In the genomic region with DNA sequence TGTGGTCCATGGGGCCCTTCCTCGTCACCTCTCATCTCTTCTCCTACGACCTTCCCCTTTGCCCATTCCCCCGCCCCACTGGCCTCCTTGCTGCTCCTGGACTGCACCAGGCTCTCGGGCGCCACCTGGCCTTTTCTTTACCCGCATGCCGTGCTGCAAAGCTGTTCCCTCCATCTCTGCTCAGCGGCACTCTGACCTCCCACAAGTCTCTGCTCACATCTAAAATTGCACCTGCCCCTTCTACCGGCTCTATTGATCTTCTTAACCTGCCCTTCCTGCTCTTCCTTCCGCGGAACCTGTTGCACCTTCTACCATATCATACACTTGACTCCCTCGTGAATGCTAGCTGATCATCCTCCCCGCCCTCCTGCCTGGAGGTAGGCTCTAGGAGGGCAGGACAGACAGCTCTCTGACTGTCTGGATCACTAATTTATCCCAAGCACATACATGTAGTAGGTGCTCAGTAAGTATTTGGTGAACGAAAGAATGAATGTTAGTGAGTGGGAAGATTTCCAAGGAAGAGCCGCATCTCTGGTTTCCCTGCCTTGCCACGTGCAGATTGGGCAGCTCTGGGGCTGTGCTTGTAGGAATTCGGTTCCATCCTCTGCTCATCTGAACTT, we compare ENCODE assay signal across 19 cellular contexts. TPM values are rescaled to one million over a fixed set of nuclear protein-coding genes. Genes with fewer than 3 reads are reported as not detected.
A peak's percentile ranks its signal among the peaks of the same experiment; 100 is the strongest.
DNase-seq lines count a peak whose midpoint lies in the region; ATAC-seq, FAIRE-seq and TF ChIP-seq lines count a peak whose summit lies in the region.
"Had no signal": no experiment of that assay in that cellular context is flagged by ENCODE, and none has a peak within 500 bp of the region (broad histone marks: within the 10 kb centered on the region; RNA-seq: fewer than 3 reads in every experiment).

No MANE protein-coding gene starts in this region.

- no peak overlapping the region for H3K4ac ChIP-seq in neuronal stem cell (ENCODE audit: low read length)

- H3K18ac ChIP-seq in neuronal stem cell (ENCODE audit: low read length): peak overlapping the region; percentile 12

- no peaks in the 10 kb centered on the region for H3K79me1 ChIP-seq in neuronal stem cell (ENCODE audit: low read depth, low read length)

- RAD21 ChIA-PET in GM12878 (lab: Charles Lee; ENCODE audit: unreplicated experiment): no interaction called here

- peaks cover 0 to under 1% of the 10 kb centered on the region in 2 experiments; a peak in 3 of 4 replicates for H3K27me3 ChIP-seq in GM12878 (replicated peaks in 1 of 2; ENCODE audit: control insufficient read depth in 2 of 2, insufficient read depth in 2 of 2, low read length in 1 of 2)
- H3K27me3 ChIP-seq in neuronal stem cell (ENCODE audit: control insufficient read depth in 3 of 3, insufficient read depth in 3 of 3, low read depth in 1 of 3, low read length in 3 of 3): peaks cover 0 to 8% (median 2%) of the 10 kb centered on the region in 3 experiments
- H3K27me3 ChIP-seq: thyroid gland had no signal

- H3K4me1 ChIP-seq in GM12878 (ENCODE audit: control insufficient read depth, insufficient read depth, low read length): no peaks in the 10 kb centered on the region
- no peaks in the 10 kb centered on the region for H3K4me1 ChIP-seq in neuronal stem cell (ENCODE audit: control insufficient read depth in 2 of 2, insufficient read depth in 1 of 2, low read depth in 1 of 2, low read length in 2 of 2)
- H3K4me1 ChIP-seq: Caco-2 had no signal

- no peak overlapping the region for H3K4me3 ChIP-seq in GM12878
- no peak overlapping the region for H3K4me3 ChIP-seq in neuronal stem cell (ENCODE audit: low read length in 2 of 2)
- H3K4me3 ChIP-seq: thyroid gland had no signal

- no peak overlapping the region for H2BK5ac ChIP-seq in neuronal stem cell (ENCODE audit: low read length)

- no peak overlapping the region for H4K8ac ChIP-seq in neuronal stem cell (ENCODE audit: low read depth, low read length)

- no peak overlapping the region for H2AFZ ChIP-seq in GM12878 (ENCODE audit: control insufficient read depth, low read depth, low read length)
- no peak overlapping the region for H2AFZ ChIP-seq in neuronal stem cell (ENCODE audit: low read length)

- intact Hi-C loops in activated CD4-positive, alpha-beta memory T cell treated with anti-CD3 and anti-CD28 coated beads for 36 hours (cut with micrococcal nuclease): no loop called here
- intact Hi-C loops in GM12878 (cut with micrococcal nuclease; ENCODE audit: unreplicated experiment): no loop called here

- H3K9ac ChIP-seq in GM12878 (ENCODE audit: control insufficient read depth, insufficient read depth, low read length) (no peak overlapping the region), neuronal stem cell (ENCODE audit: low read depth, low read length, poor library complexity) (no peak overlapping the region)

- TF ChIP-seq POLR2A in GM12878 (IDR thresholded peaks at IDR 0.05; ENCODE audit: low read depth, low read length): no peak

- no peaks in the 10 kb centered on the region for H3K4me1 Mint-ChIP-seq in activated CD4-positive, alpha-beta memory T cell treated with anti-CD3 and anti-CD28 coated beads, Interleukin-2, amount 10 ng/mL, durations not matched to agents 7 days and 5 days
- no peaks in the 10 kb centered on the region for H3K4me1 Mint-ChIP-seq in activated CD4-positive, alpha-beta memory T cell treated with anti-CD3 and anti-CD28 coated beads for 36 hours (ENCODE audit: low read depth)
- H3K4me1 Mint-ChIP-seq in stimulated activated naive B cell treated with anti-CD40 and anti-IgM and Interleukin-4, amounts not matched to agents 10 μg/mL and 1 μg/mL and 100 μg/mL, for 72 hours: no peaks in the 10 kb centered on the region

- H4K20me1 ChIP-seq in GM12878 (ENCODE audit: control insufficient read depth, insufficient read depth): no peaks in the 10 kb centered on the region

- no peak overlapping the region for H2BK12ac ChIP-seq in neuronal stem cell (ENCODE audit: low read length)

- POLR2A ChIA-PET in activated CD4-positive, alpha-beta memory T cell treated with anti-CD3 and anti-CD28 coated beads, Interleukin-2, amount 10 ng/mL, durations not matched to agents 7 days and 5 days (lab: Charles Lee): no interaction called here
- POLR2A ChIA-PET in activated CD4-positive, alpha-beta memory T cell treated with anti-CD3 and anti-CD28 coated beads for 36 hours (lab: Charles Lee): no interaction called here
- POLR2A ChIA-PET in GM12878 (lab: Charles Lee): no interaction called here

- ATAC-seq in GM12878 (no peak), HG03571 (IDR thresholded peaks at IDR 0.05; ENCODE audit: unreplicated experiment) (no peak)
- ATAC-seq in stimulated activated naive B cell treated with anti-CD40 and anti-IgM and Interleukin-4, amounts not matched to agents 10 μg/mL and 1 μg/mL and 100 μg/mL, for 72 hours (replicated peaks): no peak

- H2BK120ac ChIP-seq in neuronal stem cell (ENCODE audit: low read depth, low read length): no peak overlapping the region

- no peaks in the 10 kb centered on the region for H3K36me3 Mint-ChIP-seq in activated CD4-positive, alpha-beta memory T cell treated with anti-CD3 and anti-CD28 coated beads, Interleukin-2, amount 10 ng/mL, durations not matched to agents 7 days and 5 days (ENCODE audit: low read depth)
- H3K36me3 Mint-ChIP-seq in activated CD4-positive, alpha-beta memory T cell treated with anti-CD3 and anti-CD28 coated beads for 36 hours: no peaks in the 10 kb centered on the region
- H3K36me3 Mint-ChIP-seq in stimulated activated naive B cell treated with anti-CD40 and anti-IgM and Interleukin-4, amounts not matched to agents 10 μg/mL and 1 μg/mL and 100 μg/mL, for 72 hours: no peaks in the 10 kb centered on the region

- no peak for FAIRE-seq in GM12878 (lab: Jason Lieb, UNC)
- FAIRE-seq: bronchial epithelial cell, endometrium had no signal

- TF ChIP-seq RAD21 in GM12878 (IDR thresholded peaks at IDR 0.05; ENCODE audit: insufficient read depth, low read depth, low read length): peak; percentile 26; the same call in 1 of the 2 replicates

- no peak overlapping the region for H4K91ac ChIP-seq in neuronal stem cell (ENCODE audit: low read depth, low read length, poor library complexity)

- no peak overlapping the region for H3K4me2 ChIP-seq in GM12878 (ENCODE audit: control insufficient read depth, insufficient read depth)
- no peak overlapping the region for H3K4me2 ChIP-seq in neuronal stem cell (ENCODE audit: insufficient read depth, low read length, poor library complexity, severe bottlenecking)

- in situ Hi-C loops in GM12878 (cut with MboI): no loop called here

- TF ChIP-seq CTCF in LNCAP (IDR thresholded peaks at IDR 0.05) (peak; percentile 42), GM12878 (IDR thresholded peaks at IDR 0.05 in 2 of 3, conservative IDR thresholded peaks at IDR 0.05 in 1 of 3; ENCODE audit: control insufficient read depth in 2 of 3, extremely low read depth in 1 of 3, insufficient read depth in 1 of 3, low read depth in 3 of 3, low read length in 3 of 3) (peak; percentile 19 to 29 (median 24); a peak in 4 of 6 replicates)

- no peaks in the 10 kb centered on the region for H3K9me3 Mint-ChIP-seq in activated CD4-positive, alpha-beta memory T cell treated with anti-CD3 and anti-CD28 coated beads, Interleukin-2, amount 10 ng/mL, durations not matched to agents 7 days and 5 days
- no peaks in the 10 kb centered on the region for H3K9me3 Mint-ChIP-seq in activated CD4-positive, alpha-beta memory T cell treated with anti-CD3 and anti-CD28 coated beads for 36 hours
- H3K9me3 Mint-ChIP-seq in stimulated activated naive B cell treated with anti-CD40 and anti-IgM and Interleukin-4, amounts not matched to agents 10 μg/mL and 1 μg/mL and 100 μg/mL, for 72 hours: no peaks in the 10 kb centered on the region

- peak; percentile 26 for DNase-seq in activated CD4-positive, alpha-beta memory T cell treated with anti-CD3 and anti-CD28 coated beads, Interleukin-2, amount 10 ng/mL, durations not matched to agents 7 days and 5 days
- DNase-seq in activated CD4-positive, alpha-beta memory T cell treated with anti-CD3 and anti-CD28 coated beads for 36 hours: no peak
- DNase-seq in GM12878 (ENCODE audit: low read depth, low spot score) (no peak), neuronal stem cell (ENCODE audit: low spot score) (no peak), NCI-H187 treated with DMSO at 0.1 percent for 48 hours (lab: John Stamatoyannopoulos, UW) (no peak)
- DNase-seq in stimulated activated naive B cell treated with anti-CD40 and anti-IgM and Interleukin-4, amounts not matched to agents 10 μg/mL and 1 μg/mL and 100 μg/mL, for 72 hours: no peak
- DNase-seq: activated gamma-delta T cell treated with Interleukin-2 at 50 U/mL for 16 hours, kidney glomerular epithelial cell, NCI-H1105, NCI-H524 treated with DMSO at 0.1 percent for 48 hours, SHP77, T-helper 9 cell, thyroid gland had no signal

- H3K9me3 ChIP-seq in GM12878 (replicated peaks; ENCODE audit: control insufficient read depth, insufficient read depth, low read length) (no peaks in the 10 kb centered on the region), neuronal stem cell (replicated peaks in 1 of 2; ENCODE audit: control insufficient read depth in 2 of 2, insufficient read depth in 1 of 2, low read depth in 1 of 2, low read length in 2 of 2) (no peaks in the 10 kb centered on the region)
- H3K9me3 ChIP-seq: Caco-2, thyroid gland had no signal

- peak overlapping the region; percentile 56 for H2BK15ac ChIP-seq in neuronal stem cell (ENCODE audit: low read length)

- H3K79me2 ChIP-seq in GM12878 (ENCODE audit: control insufficient read depth, insufficient read depth, low read length): no peaks in the 10 kb centered on the region

- H2AK5ac ChIP-seq in neuronal stem cell (ENCODE audit: low read depth, low read length): no peak overlapping the region

- H3K27ac Mint-ChIP-seq in activated CD4-positive, alpha-beta memory T cell treated with anti-CD3 and anti-CD28 coated beads, Interleukin-2, amount 10 ng/mL, durations not matched to agents 7 days and 5 days: no peak overlapping the region
- H3K27ac Mint-ChIP-seq in activated CD4-positive, alpha-beta memory T cell treated with anti-CD3 and anti-CD28 coated beads for 36 hours: no peak overlapping the region
- H3K27ac Mint-ChIP-seq in stimulated activated naive B cell treated with anti-CD40 and anti-IgM and Interleukin-4, amounts not matched to agents 10 μg/mL and 1 μg/mL and 100 μg/mL, for 72 hours: no peak overlapping the region

- BruUV-seq in GM12878 (replicated peaks; lab: Mats Ljungman, UMichigan): no TSS peak

- TF ChIP-seq EP300 in GM12878 (IDR thresholded peaks at IDR 0.05; ENCODE audit: borderline replicate concordance in 1 of 2, control insufficient read depth in 1 of 2, low read depth in 2 of 2, low read length in 2 of 2): no peak

- SMC1A ChIA-PET in GM12878 (lab: Charles Lee; ENCODE audit: uncharacterized antibody, unreplicated experiment): interaction anchor here (0.7 kb wide), 1 partner anchor 43 kb away, joined by 3 read pairs; no protein-coding TSS in a partner anchor

- peak overlapping the region; percentile 77 for H3K23ac ChIP-seq in neuronal stem cell (ENCODE audit: low read depth, low read length, poor library complexity)

- no peak overlapping the region for H3K27ac ChIP-seq in GM12878 (ENCODE audit: control insufficient read depth, insufficient read depth)
- H3K27ac ChIP-seq in neuronal stem cell (replicated peaks; ENCODE audit: low read length): no peak overlapping the region
- H3K27ac ChIP-seq: thyroid gland had no signal

- CTCF ChIA-PET in activated CD4-positive, alpha-beta memory T cell treated with anti-CD3 and anti-CD28 coated beads, Interleukin-2, amount 10 ng/mL, durations not matched to agents 7 days and 5 days (lab: Charles Lee): interaction anchor here (1.3 to 1.5 kb wide), 2 partner anchors 11 to 63 kb away, joined by 3 to 9 read pairs; no protein-coding TSS in a partner anchor
- CTCF ChIA-PET in activated CD4-positive, alpha-beta memory T cell treated with anti-CD3 and anti-CD28 coated beads for 36 hours (lab: Charles Lee): interaction anchor here (2.1 kb wide), 1 partner anchor 62 kb away, joined by 8 read pairs; no protein-coding TSS in a partner anchor
- CTCF ChIA-PET in GM12878 (lab: Yijun Ruan, JAX): interaction anchor here (1.0 to 1.1 kb wide), 2 partner anchors 98 to 106 kb away, joined by 3 read pairs; no protein-coding TSS in a partner anchor

- 23% methylated on average over 17 of the region's 17 CpGs for WGBS in GM12878 (ENCODE audit: insufficient coverage, insufficient replicate concordance, low lambda C conversion rate, missing lambda C conversion rate)
- no CpG with 5 or more reads among the region's 17 CpGs for WGBS in neuronal stem cell (ENCODE audit: extremely low coverage in 2 of 2, insufficient read length in 2 of 2, insufficient replicate concordance in 1 of 2), 2 donors

- H3K36me3 ChIP-seq in GM12878 (ENCODE audit: control insufficient read depth in 2 of 2, insufficient read depth in 2 of 2, low read length in 1 of 2) (no peaks in the 10 kb centered on the region), neuronal stem cell (replicated peaks in 1 of 2; ENCODE audit: control insufficient read depth in 2 of 2, insufficient read depth in 2 of 2, low read length in 2 of 2) (no peaks in the 10 kb centered on the region)
- H3K36me3 ChIP-seq: thyroid gland had no signal

- H3K14ac ChIP-seq in neuronal stem cell (ENCODE audit: low read length): no peak overlapping the region

- no peak overlapping the region for H3K4me3 Mint-ChIP-seq in activated CD4-positive, alpha-beta memory T cell treated with anti-CD3 and anti-CD28 coated beads, Interleukin-2, amount 10 ng/mL, durations not matched to agents 7 days and 5 days
- no peak overlapping the region for H3K4me3 Mint-ChIP-seq in activated CD4-positive, alpha-beta memory T cell treated with anti-CD3 and anti-CD28 coated beads for 36 hours
- no peak overlapping the region for H3K4me3 Mint-ChIP-seq in stimulated activated naive B cell treated with anti-CD40 and anti-IgM and Interleukin-4, amounts not matched to agents 10 μg/mL and 1 μg/mL and 100 μg/mL, for 72 hours

- peaks cover 4% of the 10 kb centered on the region for H3K27me3 Mint-ChIP-seq in activated CD4-positive, alpha-beta memory T cell treated with anti-CD3 and anti-CD28 coated beads, Interleukin-2, amount 10 ng/mL, durations not matched to agents 7 days and 5 days
- H3K27me3 Mint-ChIP-seq in activated CD4-positive, alpha-beta memory T cell treated with anti-CD3 and anti-CD28 coated beads for 36 hours: peaks cover 1% of the 10 kb centered on the region
- peaks cover 5 to 11% of the 10 kb centered on the region in 2 donors for H3K27me3 Mint-ChIP-seq in stimulated activated naive B cell treated with anti-CD40 and anti-IgM and Interleukin-4, amounts not matched to agents 10 μg/mL and 1 μg/mL and 100 μg/mL, for 72 hours

RNA-seq across cellular contexts. Expression of gene DNAH17, which starts 17.3 kb away (rescaled TPM):
- total RNA-seq in activated CD4-positive, alpha-beta memory T cell treated with anti-CD3 and anti-CD28 coated beads, Interleukin-2, amount 10 ng/mL, durations not matched to agents 7 days and 5 days: under 1 TPM; 0.08 TPM
- under 1 TPM; 0.21 to 0.29 TPM for total RNA-seq in activated CD4-positive, alpha-beta memory T cell treated with anti-CD3 and anti-CD28 coated beads for 36 hours
- total RNA-seq in GM12878 (2013; cell fraction: nucleolus; rRNA removed): 1.2 and 2.7 TPM in 2 replicates
- total RNA-seq in GM12878 (2014; rRNA removed) (0.76 and 1.5 TPM in 2 replicates), GM12878 (2014; rRNA removed; fragmentation: Illumina TruSeq; extraction: Trizol) (0.45 and 0.46 TPM in 2 replicates), GM12878 (2021) (0.90 and 1.6 TPM in 2 replicates)
- polyA plus RNA-seq in GM12878 (2011; ENCODE audit: low read depth): 3.6 TPM
- polyA plus RNA-seq in GM12878 (2011; rRNA removed) (0.07 and 0.31 TPM in 2 replicates), GM12878 (2014; fragmentation: Illumina TruSeq; extraction: Trizol) (0.65 and 0.70 TPM in 2 replicates), GM12878 (2014; fragmentation: Nextera tagmentation; extraction: Ambion mirVana) (under 1 TPM; 0.16 to 0.21 TPM), GM12878 (2014; rRNA removed) (0.47 and 0.74 TPM in 2 replicates), GM12878 (2016; fragmentation: Nextera tagmentation; extraction: Ambion mirVana) (1 to 10 TPM; 1.8 to 2.9 TPM)
- 0.15 and 0.22 TPM in 2 replicates for polyA plus RNA-seq in GM12878 (2011; cell fraction: cytosol; rRNA removed)
- 0.60 and 0.75 TPM in 2 replicates for polyA plus RNA-seq in GM12878 (2011; cell fraction: nucleus; rRNA removed)
- 11.1 and 11.5 TPM in 2 replicates for polyA plus RNA-seq in GM12878 (2012)
- polyA minus RNA-seq in GM12878 (2011; rRNA and poly(A)+ RNA removed): 0.10 and 0.15 TPM in 2 replicates
- not detected in 2 replicates for polyA minus RNA-seq in GM12878 (2011; cell fraction: cytosol; rRNA and poly(A)+ RNA removed)
- polyA minus RNA-seq in GM12878 (2011; cell fraction: nucleus; rRNA and poly(A)+ RNA removed): 0.24 and 0.86 TPM in 2 replicates
- 0.03 TPM for polyA plus RNA-seq in neuronal stem cell (2013, experiment 1 of 2)
- 0.04 TPM for polyA plus RNA-seq in neuronal stem cell (2013, experiment 2 of 2)
- polyA plus RNA-seq: AG04450 had no signal
